ENCODE assay signal across 20 cellular contexts in genomic region chr6:4472953-4473642, GRCh38.
DNase-seq lines count a peak whose midpoint lies in the region; ATAC-seq and TF ChIP-seq lines count a peak whose summit lies in the region.
"Had no signal": no experiment of that assay in that cellular context is flagged by ENCODE, and none has a peak within 500 bp of the region (broad histone marks: within the 10 kb centered on the region; RNA-seq: fewer than 3 reads in every experiment).

No MANE protein-coding gene starts in this region.

- peak; percentile 23 for DNase-seq in NCI-H1105 treated with DMSO at 0.1 percent for 48 hours (lab: John Stamatoyannopoulos, UW)
- no peak for DNase-seq in NCI-H1105 (lab: John Stamatoyannopoulos, UW)
- DNase-seq in heart left ventricle: no peak
- DNase-seq in right cardiac atrium: no peak
- peak; percentile 5 for DNase-seq in fibroblast of the aortic adventitia (ENCODE audit: low read depth)
- no peak for DNase-seq in putamen (ENCODE audit: low spot score)
- DNase-seq: Caco-2; CD4-positive, alpha-beta T cell; DMS153; EL; KG1; MV-4-11; NCI-H1436 treated with DMSO at 0.1 percent for 48 hours; NCI-H2171; NCI-H446 treated with DMSO at 0.1 percent for 48 hours; NCI-H774; PC-3; RPMI8226 had no signal

- H3K4me1 ChIP-seq in heart left ventricle (peaks cover 0 to 11% (median 0%) of the 10 kb centered on the region in 12 donors), right cardiac atrium (ENCODE audit: control insufficient read depth, insufficient read depth, low read length) (no peaks in the 10 kb centered on the region)
- H3K4me1 ChIP-seq: Caco-2 had no signal

- no peaks in the 10 kb centered on the region for H3K36me3 ChIP-seq in heart left ventricle

- TF ChIP-seq POLR2A in heart left ventricle (IDR thresholded peaks at IDR 0.05): no peak

- H3K4me3 ChIP-seq in heart left ventricle (peak overlapping the region in 2 of 12 donors; percentile 6 to 23), right cardiac atrium (ENCODE audit: low read length) (no peak overlapping the region), fibroblast of the aortic adventitia (ENCODE audit: low read depth, low read length) (no peak overlapping the region)
- H3K4me3 ChIP-seq: GM23338 had no signal

- no peaks in the 10 kb centered on the region for H3K27me3 ChIP-seq in heart left ventricle
- no peaks in the 10 kb centered on the region for H3K27me3 ChIP-seq in right cardiac atrium (ENCODE audit: control insufficient read depth, insufficient read depth)

- peak; percentile 39 to 71 (median 46) for ATAC-seq in heart left ventricle
- no peak for ATAC-seq in right cardiac atrium
- no peak for ATAC-seq in HG02938 (IDR thresholded peaks at IDR 0.05; ENCODE audit: unreplicated experiment)
- ATAC-seq: GM23338, PC-3 had no signal

- 34 to 46% (median 42%) methylated on average over 6 of the region's 6 CpGs for WGBS in heart left ventricle, 4 donors
- 40% methylated on average over 6 of the region's 6 CpGs for WGBS in right cardiac atrium

- H3K27ac ChIP-seq in heart left ventricle (peak overlapping the region in 3 of 12 donors; percentile 1 to 52 (median 19)), right cardiac atrium (ENCODE audit: low read length) (no peak overlapping the region)

- intact Hi-C loops in heart left ventricle (cut with DNase I) (no loop called here), right cardiac atrium (cut with DNase I) (no loop called here)

- peaks cover 0 to 21% (median 10%) of the 10 kb centered on the region in 12 donors for H3K9me3 ChIP-seq in heart left ventricle
- H3K9me3 ChIP-seq in right cardiac atrium (ENCODE audit: control insufficient read depth, low read length): peaks cover 2% of the 10 kb centered on the region

- TF ChIP-seq CTCF in heart left ventricle (IDR thresholded peaks at IDR 0.05) (no peak), fibroblast of the aortic adventitia (IDR thresholded peaks at IDR 0.05; ENCODE audit: insufficient read depth, low read length) (no peak)

Comparison
In these comparisons a context has a peak if more than half of its experiments do, and no peak if none do; other contexts are left out.
1. DNase-seq: peak in NCI-H1105 treated with DMSO at 0.1 percent for 48 hours (single experiment) and fibroblast of the aortic adventitia (single experiment); none in NCI-H1105 (single experiment), heart left ventricle (0 of 5), right cardiac atrium (0 of 3) and putamen (single experiment).
2. ATAC-seq: peak in heart left ventricle (4 of 4); none in right cardiac atrium (0 of 2) and HG02938 (single experiment).